In genomic region chr9:136049451-136050265, GRCh38 we compare ENCODE assay signal across 17 cellular contexts. TPM values are rescaled to one million over a fixed set of nuclear protein-coding genes. Genes with fewer than 3 reads are reported as not detected.
A peak's percentile ranks its signal among the peaks of the same experiment; 100 is the strongest.
DNase-seq lines count a peak whose midpoint lies in the region; ATAC-seq and TF ChIP-seq lines count a peak whose summit lies in the region.
"Had no signal": no experiment of that assay in that cellular context is flagged by ENCODE, and none has a peak within 500 bp of the region (broad histone marks: within the 10 kb centered on the region; RNA-seq: fewer than 3 reads in every experiment).

No MANE protein-coding gene starts in this region.

- no peak for TF ChIP-seq EP300 in suprapubic skin (IDR thresholded peaks at IDR 0.05)

- H3K27ac Mint-ChIP-seq in dendritic cell treated with granulocyte-macrophage colony-stimulating factor and Interleukin-4, amounts not matched to agents 40 ng/mL and 50 ng/mL, for 4 days: peak overlapping the region; percentile 55
- H3K27ac Mint-ChIP-seq: T-cell had no signal

- H3K27me3 Mint-ChIP-seq in dendritic cell treated with granulocyte-macrophage colony-stimulating factor and Interleukin-4, amounts not matched to agents 40 ng/mL and 50 ng/mL, for 4 days: peaks cover under 1% of the 10 kb centered on the region

- 96% methylated on average over 51 of the region's 65 CpGs for WGBS in suprapubic skin

- H3K9me3 Mint-ChIP-seq in dendritic cell treated with granulocyte-macrophage colony-stimulating factor and Interleukin-4, amounts not matched to agents 40 ng/mL and 50 ng/mL, for 4 days: no peaks in the 10 kb centered on the region
- H3K9me3 Mint-ChIP-seq: T-cell had no signal

- H3K36me3 Mint-ChIP-seq in dendritic cell treated with granulocyte-macrophage colony-stimulating factor and Interleukin-4, amounts not matched to agents 40 ng/mL and 50 ng/mL, for 4 days (ENCODE audit: low read depth): peaks cover 40% of the 10 kb centered on the region
- H3K36me3 Mint-ChIP-seq: T-cell had no signal

- H3K4me1 ChIP-seq in BLaER1 (peaks cover 100% of the 10 kb centered on the region), HEK293 (ENCODE audit: control insufficient read depth, insufficient read depth, low read length) (peaks cover 8% of the 10 kb centered on the region), osteoblast (ENCODE audit: insufficient read depth, low read length) (peaks cover 19% of the 10 kb centered on the region), suprapubic skin (peaks cover 44% of the 10 kb centered on the region)

- no peak overlapping the region for H2AFZ ChIP-seq in osteoblast (ENCODE audit: low read length)

- POLR2A ChIA-PET in HEK293 (lab: Yijun Ruan, JAX): no interaction called here

- intact Hi-C loops in dendritic cell treated with granulocyte-macrophage colony-stimulating factor and Interleukin-4, amounts not matched to agents 40 ng/mL and 50 ng/mL, for 4 days (cut with micrococcal nuclease): loop anchor here (5.0 kb wide), 1 partner anchor 43 kb away; no protein-coding TSS in a partner anchor

- CTCF ChIA-PET in HEK293 (lab: Yijun Ruan, JAX): no interaction called here

- H3K9me3 ChIP-seq in BLaER1 (no peaks in the 10 kb centered on the region), HEK293 (ENCODE audit: control insufficient read depth, insufficient read depth, low read depth, low read length) (no peaks in the 10 kb centered on the region), osteoblast (ENCODE audit: low read depth, low read length) (no peaks in the 10 kb centered on the region), suprapubic skin (no peaks in the 10 kb centered on the region)
- H3K9me3 ChIP-seq: heart left ventricle, psoas muscle had no signal

- no peak for TF ChIP-seq POLR2A in suprapubic skin (IDR thresholded peaks at IDR 0.05)

- ATAC-seq in HG03139 (IDR thresholded peaks at IDR 0.05; ENCODE audit: unreplicated experiment) (no peak), HG02623 (IDR thresholded peaks at IDR 0.05; ENCODE audit: unreplicated experiment) (no peak)
- ATAC-seq: heart left ventricle, T-cell had no signal

- H3K27ac ChIP-seq in BLaER1 (no peak overlapping the region), HEK293 (ENCODE audit: extremely low read depth, low read depth, low read length) (no peak overlapping the region), osteoblast (ENCODE audit: low read depth, low read length) (no peak overlapping the region), suprapubic skin (no peak overlapping the region)
- H3K27ac ChIP-seq: psoas muscle had no signal

- TF ChIP-seq CTCF in HEK293 (tag by site-specific recombination; IDR thresholded peaks at IDR 0.05) (no peak), osteoblast (IDR thresholded peaks at IDR 0.05; ENCODE audit: extremely low read depth, low read depth, low read length) (no peak), suprapubic skin (IDR thresholded peaks at IDR 0.05) (no peak)

- peaks cover 69% of the 10 kb centered on the region for H3K79me2 ChIP-seq in osteoblast (ENCODE audit: insufficient read depth, low read length)

- H3K4me2 ChIP-seq in BLaER1: peak overlapping the region; percentile 100
- H3K4me2 ChIP-seq in osteoblast (ENCODE audit: insufficient read depth, low read length): no peak overlapping the region

- H3K27me3 ChIP-seq in BLaER1 (peaks cover 52% of the 10 kb centered on the region), osteoblast (ENCODE audit: insufficient read depth, low read length) (no peaks in the 10 kb centered on the region), suprapubic skin (no peaks in the 10 kb centered on the region)
- H3K27me3 ChIP-seq: heart left ventricle had no signal

- H3K4me1 Mint-ChIP-seq in dendritic cell treated with granulocyte-macrophage colony-stimulating factor and Interleukin-4, amounts not matched to agents 40 ng/mL and 50 ng/mL, for 4 days (ENCODE audit: low read depth): peaks cover 90% of the 10 kb centered on the region

- no peak overlapping the region for H3K9ac ChIP-seq in BLaER1

- H3K4me3 ChIP-seq in BLaER1 (no peak overlapping the region), HEK293 (ENCODE audit: low read depth, low read length) (no peak overlapping the region), osteoblast (ENCODE audit: insufficient read depth, low read length) (no peak overlapping the region), suprapubic skin (no peak overlapping the region)
- H3K4me3 ChIP-seq: psoas muscle had no signal

- H3K4me3 Mint-ChIP-seq in dendritic cell treated with granulocyte-macrophage colony-stimulating factor and Interleukin-4, amounts not matched to agents 40 ng/mL and 50 ng/mL, for 4 days: peak overlapping the region; percentile 20
- H3K4me3 Mint-ChIP-seq: T-cell had no signal

- DNase-seq in osteoblast (ENCODE audit: insufficient read length, low spot score, missing footprints) (peak; percentile 46), NCI-H1930 (lab: John Stamatoyannopoulos, UW) (no peak), suprapubic skin (ENCODE audit: low spot score in 2 of 2) (no peak)
- DNase-seq: activated effector memory CD4-positive, alpha-beta T cell treated with Interleukin-2 at 50 U/mL for 16 hours; DMS79 treated with DMSO at 0.1 percent for 48 hours; kidney glomerular epithelial cell; NCI-H2171; NCI-H82; psoas muscle; stimulated activated CD4-positive, alpha-beta T cell treated with anti-CD3 and anti-CD28 coated beads, Interleukin-15, amount 100 ng/mL, for 24 hours; T-cell had no signal

- H4K20me1 ChIP-seq in BLaER1 (peaks cover 38% of the 10 kb centered on the region), osteoblast (ENCODE audit: insufficient read depth, low read length) (peaks cover 41% of the 10 kb centered on the region)

- H3K36me3 ChIP-seq in BLaER1 (no peaks in the 10 kb centered on the region), HEK293 (ENCODE audit: control insufficient read depth in 2 of 2, insufficient read depth in 1 of 2, low read length in 2 of 2) (peaks cover 0 to 51% of the 10 kb centered on the region in 2 experiments; a peak in 1 of 3 replicates), osteoblast (ENCODE audit: insufficient read depth, low read length) (peaks cover 10% of the 10 kb centered on the region), suprapubic skin (peaks cover 41% of the 10 kb centered on the region)

TF ChIP-seq in HEK293, 187 proteins besides CTCF, POLR2A, EP300 and RAD21:
- TF ChIP-seq ZIC2 (tag by site-specific recombination; IDR thresholded peaks at IDR 0.05) (peak; percentile 22; the same call in 1 of the 2 replicates), PBX3 (CRISPR knock-in tag; IDR thresholded peaks at IDR 0.05) (0 out of 2 replicates have a peak, but pooled peaks have one; percentile 3), ZNF530 (tag by site-specific recombination; IDR thresholded peaks at IDR 0.05; ENCODE audit: low read depth) (no peak), GLIS1 (tag by site-specific recombination; IDR thresholded peaks at IDR 0.05) (peak; percentile 48), ZNF623 (tag by site-specific recombination; IDR thresholded peaks at IDR 0.05) (no peak), PRDM2 (tag by site-specific recombination; IDR thresholded peaks at IDR 0.05; ENCODE audit: borderline replicate concordance) (no peak)

RNA-seq across cellular contexts. Expression of gene NACC2, which starts 45.4 kb away (rescaled TPM):
- 25.3 and 32.9 TPM in 2 replicates for total RNA-seq in osteoblast
- total RNA-seq in suprapubic skin: 10 to 100 TPM; 12.1 to 14.9 (median 13.7) TPM
